1 cellular context compared by ENCODE assay signal in the genomic region with DNA sequence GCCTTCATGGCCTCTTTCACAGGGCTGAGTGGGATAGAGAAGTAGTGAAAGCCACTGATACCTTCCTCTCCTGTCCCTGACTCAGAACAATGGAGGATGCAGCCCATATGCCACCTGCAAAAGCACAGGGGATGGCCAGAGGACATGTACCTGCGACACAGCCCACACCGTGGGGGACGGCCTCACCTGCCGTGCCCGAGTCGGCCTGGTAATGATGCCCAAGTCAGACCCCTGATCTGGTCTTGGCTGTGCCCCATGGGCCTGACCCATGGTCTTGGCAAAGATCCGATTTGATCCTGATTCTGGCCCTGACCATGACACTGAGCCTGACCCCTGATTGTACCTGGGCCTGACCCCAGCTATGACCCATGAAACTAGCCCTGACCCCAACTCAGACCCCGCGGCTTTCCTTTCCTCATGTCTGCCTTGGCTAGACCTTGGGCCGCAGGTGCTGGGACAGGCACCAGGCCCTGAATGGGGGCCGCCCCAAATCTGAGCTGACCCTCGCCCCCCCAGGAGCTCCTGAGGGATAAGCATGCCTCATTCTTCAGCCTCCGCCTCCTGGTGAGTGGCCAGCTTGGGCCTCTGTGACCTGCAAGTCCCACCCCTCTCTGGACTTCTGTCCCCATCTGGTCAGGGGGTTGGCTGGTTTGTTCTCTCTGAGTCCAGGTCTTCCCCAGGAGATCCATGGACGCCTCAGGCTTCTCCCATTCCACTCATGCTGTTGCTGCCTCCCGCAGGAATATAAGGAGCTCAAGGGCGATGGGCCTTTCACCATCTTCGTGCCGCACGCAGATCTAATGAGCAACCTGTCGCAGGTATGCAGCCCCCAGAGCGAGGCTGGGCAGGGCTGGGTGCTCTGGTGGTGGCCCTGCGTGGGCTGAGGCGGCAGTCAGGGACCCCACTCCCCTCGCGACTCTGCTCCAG.
TF ChIP-seq lines count a peak whose summit lies in the region.

No MANE protein-coding gene starts in this region.

TF ChIP-seq in WTC11, 78 proteins besides CTCF, POLR2A, EP300 and RAD21 (continued from another document):
- TF ChIP-seq, protein P1, sequence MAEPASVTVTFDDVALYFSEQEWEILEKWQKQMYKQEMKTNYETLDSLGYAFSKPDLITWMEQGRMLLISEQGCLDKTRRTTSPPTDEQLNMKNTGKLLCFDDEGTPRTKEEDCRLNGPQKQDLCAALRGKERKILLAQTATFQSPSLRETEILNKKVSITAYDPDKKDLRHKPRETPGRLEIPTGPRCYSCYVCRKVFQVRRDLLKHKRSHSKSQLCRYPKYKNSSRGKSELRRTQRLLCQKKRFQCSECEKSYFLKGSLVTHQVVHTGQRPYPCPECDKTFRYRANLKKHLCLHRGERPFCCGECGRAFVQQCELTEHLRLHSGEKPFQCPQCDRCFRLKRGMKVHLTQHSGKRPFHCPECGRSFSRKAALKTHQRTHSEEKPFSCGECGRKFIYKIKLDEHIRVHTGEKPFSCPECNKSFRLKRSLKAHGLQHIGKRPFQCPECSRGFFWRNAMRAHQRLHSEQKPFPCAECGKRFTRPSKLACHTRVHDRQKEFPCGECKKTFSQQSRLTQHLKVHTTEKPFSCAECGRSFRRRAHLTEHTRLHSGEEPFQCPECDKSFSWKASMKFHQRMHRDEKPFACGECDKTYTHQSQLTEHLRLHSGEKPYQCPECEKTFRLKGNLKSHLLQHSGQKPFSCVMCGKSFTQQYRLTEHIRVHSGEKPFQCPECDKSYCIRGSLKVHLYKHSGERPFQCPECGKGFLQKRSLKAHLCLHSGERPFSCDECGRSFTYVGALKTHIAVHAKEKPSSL (CRISPR knock-in tag; conservative IDR thresholded peaks at IDR 0.05), result no peak
- TF ChIP-seq ZNF263 (CRISPR knock-in tag; IDR thresholded peaks at IDR 0.05; ENCODE audit: low read depth), result no peak
